In the genomic region with DNA sequence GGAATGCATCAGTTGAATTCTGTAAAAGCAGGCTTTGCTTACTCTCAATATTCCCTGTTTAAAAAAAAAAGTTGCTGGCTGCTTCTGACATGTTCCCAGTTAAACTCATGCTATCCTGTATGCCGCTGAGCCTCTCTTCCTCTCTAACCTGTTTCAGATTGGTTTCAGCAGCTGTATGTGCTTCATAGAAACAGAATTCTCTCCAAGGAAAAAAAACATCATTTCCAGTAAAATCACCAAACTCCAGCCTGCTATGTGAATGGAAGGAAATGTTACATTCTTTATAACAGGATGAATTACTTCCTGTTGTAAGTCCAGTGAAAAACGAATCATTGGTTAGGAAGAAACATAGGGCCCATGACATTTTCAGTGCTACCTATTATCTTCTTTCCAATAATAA, we compare ENCODE assay signal across 20 cellular contexts. TPM values are rescaled to one million over a fixed set of nuclear protein-coding genes. Genes with fewer than 3 reads are reported as not detected.
DNase-seq lines count a peak whose midpoint lies in the region; ATAC-seq and TF ChIP-seq lines count a peak whose summit lies in the region.
"Had no signal": no experiment of that assay in that cellular context is flagged by ENCODE, and none has a peak within 500 bp of the region (broad histone marks: within the 10 kb centered on the region; RNA-seq: fewer than 3 reads in every experiment).

No MANE protein-coding gene starts in this region.

- TF ChIP-seq CTCF in endothelial cell (IDR thresholded peaks at IDR 0.05; ENCODE audit: unreplicated experiment) (no peak), mesothelial cell of epicardium (IDR thresholded peaks at IDR 0.05; ENCODE audit: unreplicated experiment) (no peak), suprapubic skin (IDR thresholded peaks at IDR 0.05) (no peak)

- no peak overlapping the region for H3K27ac ChIP-seq in suprapubic skin
- H3K27ac ChIP-seq: Peyer's patch, SJSA1 had no signal

- no peak overlapping the region for H3K4me3 ChIP-seq in suprapubic skin
- H3K4me3 ChIP-seq: Peyer's patch, SJSA1 had no signal

- peak; percentile 8 for DNase-seq in endothelial cell (ENCODE audit: low spot score)
- no peak for DNase-seq in mesothelial cell of epicardium (ENCODE audit: low spot score in 2 of 2, unreplicated experiment in 2 of 2)
- no peak for DNase-seq in suprapubic skin (ENCODE audit: low spot score in 2 of 2)
- no peak for DNase-seq in NCI-H748 (lab: John Stamatoyannopoulos, UW; ENCODE audit: unreplicated experiment)
- no peak for DNase-seq in NCI-H1092 treated with DMSO at 0.1 percent for 48 hours (lab: John Stamatoyannopoulos, UW)
- DNase-seq: DMS79; HCEC 1CT; MM.1S; NCI-H1092; NCI-H146; NCI-H2081; NCI-H748 treated with DMSO at 0.1 percent for 48 hours; NK-92 treated with Interleukin-12 subunit alpha and Interleukin-12 subunit beta, amount 100 ng/mL, for 24 hours; Peyer's patch had no signal

- H3K27me3 Mint-ChIP-seq in endothelial cell (ENCODE audit: unreplicated experiment), result no peaks in the 10 kb centered on the region
- no peaks in the 10 kb centered on the region for H3K27me3 Mint-ChIP-seq in mesothelial cell of epicardium (ENCODE audit: low read depth)

- H3K27ac Mint-ChIP-seq in endothelial cell (ENCODE audit: unreplicated experiment) (peak overlapping the region; percentile 62), mesothelial cell of epicardium (peak overlapping the region; percentile 32)
- H3K27ac Mint-ChIP-seq: CD14-positive monocyte had no signal

- H3K4me1 ChIP-seq in suprapubic skin, result no peaks in the 10 kb centered on the region
- H3K4me1 ChIP-seq: Peyer's patch, SJSA1 had no signal

- no peaks in the 10 kb centered on the region for H3K36me3 Mint-ChIP-seq in endothelial cell (ENCODE audit: low read depth, unreplicated experiment)
- H3K36me3 Mint-ChIP-seq in mesothelial cell of epicardium, result no peaks in the 10 kb centered on the region
- H3K36me3 Mint-ChIP-seq: CD14-positive monocyte had no signal

- 46% methylated on average over 2 of the region's 2 CpGs for WGBS in suprapubic skin

- no peaks in the 10 kb centered on the region for H3K36me3 ChIP-seq in suprapubic skin
- H3K36me3 ChIP-seq: Peyer's patch, SJSA1 had no signal

- no peak for TF ChIP-seq POLR2A in suprapubic skin (IDR thresholded peaks at IDR 0.05)

- no peaks in the 10 kb centered on the region for H3K9me3 Mint-ChIP-seq in endothelial cell (ENCODE audit: unreplicated experiment)
- no peaks in the 10 kb centered on the region for H3K9me3 Mint-ChIP-seq in mesothelial cell of epicardium
- H3K9me3 Mint-ChIP-seq: CD14-positive monocyte had no signal

- H3K4me3 Mint-ChIP-seq in endothelial cell (ENCODE audit: unreplicated experiment) (no peak overlapping the region), mesothelial cell of epicardium (no peak overlapping the region)
- H3K4me3 Mint-ChIP-seq: CD14-positive monocyte had no signal

- H3K27me3 ChIP-seq in suprapubic skin, result no peaks in the 10 kb centered on the region
- H3K27me3 ChIP-seq: Peyer's patch, SJSA1 had no signal

- no peak for TF ChIP-seq EP300 in suprapubic skin (IDR thresholded peaks at IDR 0.05)

- H3K4me1 Mint-ChIP-seq in endothelial cell (ENCODE audit: unreplicated experiment) (peaks cover 27% of the 10 kb centered on the region), mesothelial cell of epicardium (peaks cover 8% of the 10 kb centered on the region)
- H3K4me1 Mint-ChIP-seq: CD14-positive monocyte had no signal

- no peaks in the 10 kb centered on the region for H3K9me3 ChIP-seq in suprapubic skin
- H3K9me3 ChIP-seq: Peyer's patch, SJSA1 had no signal

- ATAC-seq in SK-N-SH treated with all-trans-retinoic acid at 6 μM for 48 hours, result peak; percentile 44
- ATAC-seq in GM21723 (IDR thresholded peaks at IDR 0.05; ENCODE audit: unreplicated experiment), result no peak

TF ChIP-seq in SK-N-SH treated with all-trans-retinoic acid at 6 μM for 48 hours, 23 proteins besides CTCF, POLR2A, EP300 and RAD21:
- TF ChIP-seq PPARA (CRISPR knock-in tag; IDR thresholded peaks at IDR 0.05; ENCODE audit: borderline replicate concordance) (no peak), CSDC2 (CRISPR knock-in tag; IDR thresholded peaks at IDR 0.05) (no peak), ZNF565 (CRISPR knock-in tag; conservative IDR thresholded peaks at IDR 0.05; ENCODE audit: low read depth) (no peak), ZNF8 (CRISPR knock-in tag; IDR thresholded peaks at IDR 0.05) (no peak), BACH2 (CRISPR knock-in tag; IDR thresholded peaks at IDR 0.05; ENCODE audit: borderline replicate concordance) (no peak)
- TF ChIP-seq, protein P1, sequence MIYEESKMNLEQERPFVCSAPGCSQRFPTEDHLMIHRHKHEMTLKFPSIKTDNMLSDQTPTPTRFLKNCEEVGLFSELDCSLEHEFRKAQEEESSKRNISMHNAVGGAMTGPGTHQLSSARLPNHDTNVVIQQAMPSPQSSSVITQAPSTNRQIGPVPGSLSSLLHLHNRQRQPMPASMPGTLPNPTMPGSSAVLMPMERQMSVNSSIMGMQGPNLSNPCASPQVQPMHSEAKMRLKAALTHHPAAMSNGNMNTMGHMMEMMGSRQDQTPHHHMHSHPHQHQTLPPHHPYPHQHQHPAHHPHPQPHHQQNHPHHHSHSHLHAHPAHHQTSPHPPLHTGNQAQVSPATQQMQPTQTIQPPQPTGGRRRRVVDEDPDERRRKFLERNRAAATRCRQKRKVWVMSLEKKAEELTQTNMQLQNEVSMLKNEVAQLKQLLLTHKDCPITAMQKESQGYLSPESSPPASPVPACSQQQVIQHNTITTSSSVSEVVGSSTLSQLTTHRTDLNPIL (CRISPR knock-in tag; IDR thresholded peaks at IDR 0.05; ENCODE audit: low read depth), result no peak

RNA-seq across cellular contexts. Expression of a gene that starts 25.7 kb away (rescaled TPM):
- not detected for total RNA-seq in endothelial cell (ENCODE audit: unreplicated experiment)
- not detected in 3 replicates for total RNA-seq in mesothelial cell of epicardium
- not detected for total RNA-seq in suprapubic skin
- total RNA-seq: LHCN-M2, NCI-H460, Peyer's patch, SJSA1 had no signal
